ENCODE assay signal across 36 cellular contexts in genomic region chr19:1514986-1515721, GRCh38. TPM values are rescaled to one million over a fixed set of nuclear protein-coding genes. Genes with fewer than 3 reads are reported as not detected.
"Had no signal": no experiment of that assay in that cellular context is flagged by ENCODE, and none has a peak within 500 bp of the region (broad histone marks: within the 10 kb centered on the region; RNA-seq: fewer than 3 reads in every experiment).

No MANE protein-coding gene starts in this region.

- DNase-seq: activated CD4-positive, alpha-beta memory T cell treated with anti-CD3 and anti-CD28 coated beads for 36 hours; activated CD4-positive, alpha-beta T cell treated with anti-CD3 and anti-CD28 coated beads for 36 hours; activated CD4-positive, alpha-beta T cell treated with anti-CD3 and anti-CD28 coated beads, Interleukin-2, amount 10 ng/mL, durations not matched to agents 24 days and 14 days; activated CD4-positive, CD25-positive, alpha-beta regulatory T cell; activated CD4-positive, CD25-positive, alpha-beta regulatory T cell treated with anti-CD3 and anti-CD28 coated beads, Interleukin-2, amount 50 U/mL, for 72 hours; activated CD8-positive, alpha-beta memory T cell treated with anti-CD3 and anti-CD28 coated beads, Interleukin-2, amount 10 ng/mL, durations not matched to agents 7 days and 5 days; activated CD8-positive, alpha-beta memory T cell treated with anti-CD3 and anti-CD28 coated beads, Interleukin-2, amount 50 U/mL, for 4 hours; activated CD8-positive, alpha-beta T cell treated with anti-CD3 and anti-CD28 coated beads, Interleukin-2, amount 10 ng/mL, durations not matched to agents 7 days and 5 days; activated effector memory CD4-positive, alpha-beta T cell treated with anti-CD3 and anti-CD28 coated beads, Interleukin-2, amount 50 U/mL, for 16 hours; activated naive CD4-positive, alpha-beta T cell treated with anti-CD3 and anti-CD28 coated beads for 36 hours; activated naive CD8-positive, alpha-beta T cell treated with anti-CD3 and anti-CD28 coated beads for 36 hours; activated naive CD8-positive, alpha-beta T cell treated with anti-CD3 and anti-CD28 coated beads, Interleukin-2, amount 50 U/mL, for 24 hours; activated T-cell treated with anti-CD3 and anti-CD28 coated beads, Interleukin-2, amount 50 U/mL, for 1 hour; activated T-cell treated with anti-CD3 and anti-CD28 coated beads, Interleukin-2, amount 50 U/mL, for 48 hours; adrenal gland; amygdala; aorta; body of pancreas; central memory CD4-positive, alpha-beta T cell; cerebellar nuclear complex; colonic mucosa; effector CD8-positive, alpha-beta T cell; esophagus squamous epithelium; foreskin melanocyte; glutamatergic neuron; T-helper 2 cell had no signal

- H3K36me3 ChIP-seq: adrenal gland, breast epithelium, cardiac muscle cell, colonic mucosa, esophagus squamous epithelium had no signal

- H3K4me1 ChIP-seq: breast epithelium, colonic mucosa had no signal

- H3K4me3 ChIP-seq: adrenal gland, body of pancreas, breast epithelium, cardiac muscle cell, colonic mucosa, esophagus squamous epithelium had no signal

- H3K27ac ChIP-seq: adrenal gland, body of pancreas, breast epithelium, cardiac muscle cell, colonic mucosa, epithelial cell of prostate, esophagus squamous epithelium had no signal

- ATAC-seq: activated CD4-positive, alpha-beta T cell treated with anti-CD3 and anti-CD28 coated beads for 36 hours; activated CD8-positive, alpha-beta memory T cell treated with anti-CD3 and anti-CD28 coated beads, Interleukin-2, amount 10 ng/mL, durations not matched to agents 7 days and 5 days; activated CD8-positive, alpha-beta T cell treated with anti-CD3 and anti-CD28 coated beads, Interleukin-2, amount 10 ng/mL, durations not matched to agents 7 days and 5 days; activated naive CD8-positive, alpha-beta T cell treated with anti-CD3 and anti-CD28 coated beads, Interleukin-2, amount 50 U/mL, for 24 hours; body of pancreas had no signal

- H3K9me3 ChIP-seq: adrenal gland, body of pancreas, breast epithelium, colonic mucosa, esophagus squamous epithelium had no signal

RNA-seq across cellular contexts. Expression of gene ADAMTSL5, which starts 2.3 kb away (rescaled TPM):
- total RNA-seq: dermis microvascular lymphatic vessel endothelial cell, endothelial cell of umbilical vein had no signal

RNA-seq across cellular contexts. Expression of gene PLK5, which starts 8.7 kb away (rescaled TPM):
- total RNA-seq: activated CD4-positive, alpha-beta memory T cell treated with anti-CD3 and anti-CD28 coated beads for 36 hours; activated CD4-positive, alpha-beta T cell treated with anti-CD3 and anti-CD28 coated beads for 36 hours; activated CD4-positive, alpha-beta T cell treated with anti-CD3 and anti-CD28 coated beads, Interleukin-2, amount 10 ng/mL, durations not matched to agents 24 days and 14 days; activated CD8-positive, alpha-beta memory T cell treated with anti-CD3 and anti-CD28 coated beads for 36 hours; activated CD8-positive, alpha-beta memory T cell treated with anti-CD3 and anti-CD28 coated beads, Interleukin-2, amount 10 ng/mL, durations not matched to agents 7 days and 5 days; activated CD8-positive, alpha-beta T cell treated with anti-CD3 and anti-CD28 coated beads, Interleukin-2, amount 10 ng/mL, durations not matched to agents 7 days and 5 days; activated naive CD4-positive, alpha-beta T cell treated with anti-CD3 and anti-CD28 coated beads for 36 hours; activated naive CD8-positive, alpha-beta T cell treated with anti-CD3 and anti-CD28 coated beads for 36 hours; activated T-helper 1 cell treated with anti-CD3 and anti-CD28 coated beads, Interleukin-12 subunit alpha, Interleukin-12 subunit beta, Interleukin-2, Interleukin-4 antibody, amounts not matched to agents 30 ng/mL and 10 ng/mL and 1 ng/mL, durations not matched to agents 14 hours and 24 hours and 36 hours; activated T-helper 2 cell treated with anti-CD3 and anti-CD28 coated beads, Interferon-gamma antibody, Interleukin-2, Interleukin-4, amounts not matched to agents 10 μg/mL and 5 μg/mL and 100 μg/mL, durations not matched to agents 14 hours and 24 hours and 36 hours; aorta; body of pancreas; colonic mucosa; dermis microvascular lymphatic vessel endothelial cell; endothelial cell of umbilical vein; fibroblast of lung; T-helper 1 cell treated with Interleukin-12 subunit alpha and Interleukin-12 subunit beta and Interleukin-4 antibody, amounts not matched to agents 30 ng/mL and 1 ng/mL, for 36 hours had no signal
- polyA plus RNA-seq: endothelial cell of umbilical vein, fibroblast of lung had no signal
